In genomic region chr1:203009185-203009584, GRCh38 we compare ENCODE assay signal across 1 cellular context.
TF ChIP-seq lines count a peak whose summit lies in the region.

No MANE protein-coding gene starts in this region.

TF ChIP-seq in SK-N-SH, 30 proteins besides CTCF, POLR2A, EP300 and RAD21 (continued from another document):
- TF ChIP-seq PBX3 (IDR thresholded peaks at IDR 0.05) (no peak), TEAD4 (IDR thresholded peaks at IDR 0.05; ENCODE audit: borderline replicate concordance, insufficient read depth) (no peak), CHD2 (IDR thresholded peaks at IDR 0.05; ENCODE audit: low read length, partially characterized antibody) (no peak), NFIC (IDR thresholded peaks at IDR 0.05; ENCODE audit: borderline replicate concordance) (no peak), MAX (IDR thresholded peaks at IDR 0.05; ENCODE audit: low read depth) (no peak), NRF1 (IDR thresholded peaks at IDR 0.05; ENCODE audit: low read depth, low read length) (no peak), USF1 (IDR thresholded peaks at IDR 0.05; ENCODE audit: borderline replicate concordance, low read depth) (no peak), FOXJ3 (CRISPR knock-in tag; IDR thresholded peaks at IDR 0.05) (no peak), TAF1 (IDR thresholded peaks at IDR 0.05; ENCODE audit: borderline replicate concordance, low read depth, low read length) (no peak), MXI1 (IDR thresholded peaks at IDR 0.05; ENCODE audit: low read depth, low read length) (no peak), JUND (IDR thresholded peaks at IDR 0.05) (no peak), RFX5 (IDR thresholded peaks at IDR 0.05; ENCODE audit: low read length) (no peak), POLR2AphosphoS5 (IDR thresholded peaks at IDR 0.05; ENCODE audit: low read depth, low read length) (no peak), FOXM1 (IDR thresholded peaks at IDR 0.05; ENCODE audit: low read depth) (no peak), YY1 (IDR thresholded peaks at IDR 0.05; ENCODE audit: low read depth) (no peak), GABPA (IDR thresholded peaks at IDR 0.05; ENCODE audit: low read depth) (no peak), EZH2phosphoT487 (IDR thresholded peaks at IDR 0.05; ENCODE audit: borderline replicate concordance, low read depth) (no peak), FOSL2 (IDR thresholded peaks at IDR 0.05; ENCODE audit: borderline replicate concordance, low read depth) (no peak), SIN3A (IDR thresholded peaks at IDR 0.05; ENCODE audit: borderline replicate concordance, low read depth, low read length) (no peak)
